22 cellular contexts compared by ENCODE assay signal in the genomic region with DNA sequence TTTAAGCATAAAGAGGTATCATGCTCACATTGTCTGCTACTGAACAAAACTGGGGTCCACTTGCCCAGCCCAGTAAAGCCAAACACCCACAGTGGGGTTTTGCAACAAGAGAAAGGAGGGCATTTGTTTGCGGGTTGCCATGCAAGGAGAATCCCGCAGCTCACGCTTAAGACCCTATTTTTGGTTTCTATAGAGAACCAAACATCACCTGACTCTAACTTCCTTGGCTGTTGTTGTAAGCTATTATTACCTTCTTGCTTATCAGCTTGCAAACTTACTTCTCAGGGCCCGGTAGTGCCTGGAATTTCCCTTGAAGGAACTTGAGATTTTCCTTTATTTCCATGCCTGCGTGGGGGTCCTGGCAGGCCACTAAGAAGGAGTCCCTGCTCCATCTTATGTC. TPM values are rescaled to one million over a fixed set of nuclear protein-coding genes. Genes with fewer than 3 reads are reported as not detected.
DNase-seq lines count a peak whose midpoint lies in the region; ATAC-seq and TF ChIP-seq lines count a peak whose summit lies in the region.
"Had no signal": no experiment of that assay in that cellular context is flagged by ENCODE, and none has a peak within 500 bp of the region (broad histone marks: within the 10 kb centered on the region; RNA-seq: fewer than 3 reads in every experiment).

No MANE protein-coding gene starts in this region.

- no peak overlapping the region for H2AFZ ChIP-seq in MM.1S (ENCODE audit: low read length)

- peaks cover 69% of the 10 kb centered on the region for H3K4me1 Mint-ChIP-seq in brain
- H3K4me1 Mint-ChIP-seq in naive B cell, result peaks cover 24 to 41% (median 41%) of the 10 kb centered on the region in 3 donors

- H3K4me3 Mint-ChIP-seq in brain, result no peak overlapping the region
- H3K4me3 Mint-ChIP-seq in naive B cell, result peak overlapping the region in 6 of 8 donors; percentile 15 to 78 (median 40)
- H3K4me3 Mint-ChIP-seq: activated CD8-positive, alpha-beta memory T cell treated with anti-CD3 and anti-CD28 coated beads, Interleukin-2, amount 10 ng/mL, durations not matched to agents 7 days and 5 days; T-helper 2 cell treated with Interferon-gamma antibody and Interleukin-4, amounts not matched to agents 5 μg/mL and 100 μg/mL, for 36 hours; type B pancreatic cell had no signal

- peaks cover 0 to 5% (median 3%) of the 10 kb centered on the region in 5 experiments for H3K9me3 Mint-ChIP-seq in brain
- H3K9me3 Mint-ChIP-seq in naive B cell, result peaks cover 0 to 5% (median 3%) of the 10 kb centered on the region in 7 donors
- H3K9me3 Mint-ChIP-seq: T-helper 2 cell treated with Interferon-gamma antibody and Interleukin-4, amounts not matched to agents 5 μg/mL and 100 μg/mL, for 36 hours; type B pancreatic cell had no signal

- H3K27ac ChIP-seq in heart left ventricle, result peak overlapping the region; percentile 27 to 86 (median 60)
- peak overlapping the region in 3 of 4 donors; percentile 35 to 72 (median 68) for H3K27ac ChIP-seq in upper lobe of left lung
- H3K27ac ChIP-seq in MM.1S (ENCODE audit: low read length), result no peak overlapping the region
- H3K27ac ChIP-seq: epithelial cell of prostate, HL-60 had no signal

- TF ChIP-seq CTCF in heart left ventricle (IDR thresholded peaks at IDR 0.05), result no peak
- no peak for TF ChIP-seq CTCF in brain (conservative IDR thresholded peaks at IDR 0.05)
- no peak for TF ChIP-seq CTCF in upper lobe of left lung (IDR thresholded peaks at IDR 0.05)
- no peak for TF ChIP-seq CTCF in MM.1S (IDR thresholded peaks at IDR 0.05; ENCODE audit: low read length)

- H3K4me3 ChIP-seq in heart left ventricle, result no peak overlapping the region
- H3K4me3 ChIP-seq in upper lobe of left lung, result no peak overlapping the region
- H3K4me3 ChIP-seq in MM.1S (ENCODE audit: low read length), result no peak overlapping the region
- H3K4me3 ChIP-seq: skin epidermis had no signal

- TF ChIP-seq POLR2A in heart left ventricle (IDR thresholded peaks at IDR 0.05), result no peak
- TF ChIP-seq POLR2A in upper lobe of left lung (IDR thresholded peaks at IDR 0.05), result no peak

- no peaks in the 10 kb centered on the region for H3K27me3 ChIP-seq in heart left ventricle
- H3K27me3 ChIP-seq in upper lobe of left lung, result no peaks in the 10 kb centered on the region
- no peaks in the 10 kb centered on the region for H3K27me3 ChIP-seq in MM.1S (replicated peaks; ENCODE audit: insufficient read depth, low read length)

- no peaks in the 10 kb centered on the region for H4K20me1 ChIP-seq in MM.1S (ENCODE audit: insufficient read depth, low read length)

- H3F3A ChIP-seq in MM.1S (ENCODE audit: insufficient read depth, low read length), result peaks cover 22% of the 10 kb centered on the region

- no peaks in the 10 kb centered on the region for H3K9me2 ChIP-seq in MM.1S (replicated peaks; ENCODE audit: insufficient read depth, low read length)

- H3K36me3 Mint-ChIP-seq in brain (peaks cover 4% of the 10 kb centered on the region), naive B cell (peaks cover under 1 to 4% of the 10 kb centered on the region in 2 donors)
- H3K36me3 Mint-ChIP-seq: type B pancreatic cell had no signal

- H3K27ac Mint-ChIP-seq in brain (peak overlapping the region in 3 of 5 experiments; percentile 30 to 83 (median 61)), naive B cell (peak overlapping the region in 1 of 6 donors; percentile 26)
- H3K27ac Mint-ChIP-seq: activated CD8-positive, alpha-beta memory T cell treated with anti-CD3 and anti-CD28 coated beads, Interleukin-2, amount 10 ng/mL, durations not matched to agents 7 days and 5 days; T-helper 2 cell treated with Interferon-gamma antibody and Interleukin-4, amounts not matched to agents 5 μg/mL and 100 μg/mL, for 36 hours; type B pancreatic cell had no signal

- no peaks in the 10 kb centered on the region for H3K79me2 ChIP-seq in MM.1S (ENCODE audit: low read length)

- peaks cover 0 to 1% (median 0%) of the 10 kb centered on the region in 12 donors for H3K9me3 ChIP-seq in heart left ventricle
- H3K9me3 ChIP-seq in upper lobe of left lung, result no peaks in the 10 kb centered on the region
- H3K9me3 ChIP-seq in MM.1S (replicated peaks; ENCODE audit: insufficient read depth, low read length), result no peaks in the 10 kb centered on the region

- ATAC-seq in heart left ventricle, result no peak
- ATAC-seq in Right ventricle myocardium inferior, result no peak
- ATAC-seq in naive B cell (ENCODE audit: low read depth in 2 of 2), result peak; percentile 49 to 57
- no peak for ATAC-seq in upper lobe of left lung (ENCODE audit: low FRiP score in 2 of 2)
- no peak for ATAC-seq in GM21825 (IDR thresholded peaks at IDR 0.05; ENCODE audit: unreplicated experiment)
- ATAC-seq: activated CD8-positive, alpha-beta memory T cell treated with anti-CD3 and anti-CD28 coated beads, Interleukin-2, amount 10 ng/mL, durations not matched to agents 7 days and 5 days had no signal

- no peaks in the 10 kb centered on the region for H3K27me3 Mint-ChIP-seq in brain
- no peaks in the 10 kb centered on the region for H3K27me3 Mint-ChIP-seq in naive B cell
- H3K27me3 Mint-ChIP-seq: type B pancreatic cell had no signal

- intact Hi-C loops in heart left ventricle (cut with DNase I) (no loop called here), Right ventricle myocardium inferior (cut with DNase I) (no loop called here)

- no peak for TF ChIP-seq EP300 in upper lobe of left lung (IDR thresholded peaks at IDR 0.05)

- no peak overlapping the region for H3K9ac ChIP-seq in MM.1S (ENCODE audit: low read length)

- H3K4me1 ChIP-seq in heart left ventricle, result peaks cover 3 to 78% (median 56%) of the 10 kb centered on the region in 12 donors
- H3K4me1 ChIP-seq in upper lobe of left lung, result peaks cover 38 to 59% (median 51%) of the 10 kb centered on the region in 4 donors
- peaks cover 25% of the 10 kb centered on the region for H3K4me1 ChIP-seq in MM.1S (ENCODE audit: low read length)

- no peak overlapping the region for H3K4me2 ChIP-seq in MM.1S (ENCODE audit: low read depth, low read length)

- WGBS in heart left ventricle, 4 donors, result 27 to 39% (median 31%) methylated on average over 5 of the region's 5 CpGs
- WGBS in upper lobe of left lung, 2 donors, result 49 to 60% methylated on average over 5 of the region's 5 CpGs

- H3K36me3 ChIP-seq in heart left ventricle, result no peaks in the 10 kb centered on the region
- H3K36me3 ChIP-seq in upper lobe of left lung, result no peaks in the 10 kb centered on the region
- H3K36me3 ChIP-seq in MM.1S (replicated peaks; ENCODE audit: insufficient read depth, low read length), result no peaks in the 10 kb centered on the region

- DNase-seq in heart left ventricle (no peak), Right ventricle myocardium inferior (ENCODE audit: missing footprints) (no peak), naive B cell (no peak), upper lobe of left lung (no peak), NCI-H128 (lab: John Stamatoyannopoulos, UW; ENCODE audit: unreplicated experiment) (no peak), MM.1S (no peak)
- DNase-seq: activated CD4-positive, CD25-positive, alpha-beta regulatory T cell treated with anti-CD3 and anti-CD28 coated beads, Interleukin-2, amount 50 U/mL, for 72 hours; activated CD8-positive, alpha-beta memory T cell treated with anti-CD3 and anti-CD28 coated beads, Interleukin-2, amount 10 ng/mL, durations not matched to agents 7 days and 5 days; activated gamma-delta T cell; EL; midbrain; NCI-H187; NCI-H446; occipital lobe; SHP77 treated with DMSO at 0.1 percent for 48 hours had no signal

RNA-seq across cellular contexts. Expression of gene IFIT3, which starts 20.7 kb away (rescaled TPM):
- 100 to 1,000 TPM in 1 of 9 donors, 10 to 100 TPM in 4, 1 to 10 TPM in 4; 4.4 to 107 (median 12.1) TPM for total RNA-seq in heart left ventricle
- 1 to 10 TPM; 4.6 to 5.0 TPM for polyA plus RNA-seq in heart left ventricle
- 7.0 TPM for total RNA-seq in Right ventricle myocardium inferior
- polyA plus RNA-seq in brain (ENCODE audit: insufficient read depth, low read depth, low replicate concordance), result 6.2 TPM
- polyA plus RNA-seq in naive B cell (ENCODE audit: low read depth in 6 of 6), result 10 to 100 TPM in 2 of 6 donors, 1 to 10 TPM in 4; 3.5 to 27.2 (median 7.3) TPM
- 10 to 100 TPM; 27.2 to 81.9 (median 33.8) TPM for total RNA-seq in upper lobe of left lung

RNA-seq across cellular contexts. Expression of gene IFIT1B, which starts 29.4 kb away (rescaled TPM):
- total RNA-seq in heart left ventricle (under 1 TPM in 2 of 9 donors, not detected in 7; 0.24 to 0.25 TPM), Right ventricle myocardium inferior (not detected), upper lobe of left lung (under 1 TPM in 2 of 6 donors, not detected in 4; 0.20 to 0.59 TPM)
- polyA plus RNA-seq in heart left ventricle (not detected), brain (ENCODE audit: insufficient read depth, low read depth, low replicate concordance) (not detected), naive B cell (ENCODE audit: low read depth in 6 of 6) (under 1 TPM in 2 of 6 donors, not detected in 4; 0.12 to 0.15 TPM)

RNA-seq across cellular contexts. Expression of gene IFIT1, which starts 44.0 kb away (rescaled TPM):
- total RNA-seq in heart left ventricle (10 to 100 TPM; 13.8 to 58.2 (median 25.6) TPM), Right ventricle myocardium inferior (36.0 TPM), upper lobe of left lung (10 to 100 TPM in 5 of 6 donors, 1 to 10 TPM in 1; 9.8 to 54.9 (median 18.1) TPM)
- polyA plus RNA-seq in heart left ventricle (10 to 100 TPM in 1 of 2 donors, 1 to 10 TPM in 1; 5.5 to 23.4 TPM), brain (ENCODE audit: insufficient read depth, low read depth, low replicate concordance) (15.9 TPM), naive B cell (ENCODE audit: low read depth in 6 of 6) (1 to 10 TPM; 1.2 to 6.7 (median 3.1) TPM)

RNA-seq across cellular contexts. Expression of gene IFIT2, which starts 46.6 kb away (rescaled TPM):
- total RNA-seq in heart left ventricle (10 to 100 TPM in 3 of 9 donors, 1 to 10 TPM in 6; 2.3 to 30.2 (median 5.3) TPM), Right ventricle myocardium inferior (4.2 TPM), upper lobe of left lung (10 to 100 TPM in 4 of 6 donors, 1 to 10 TPM in 2; 7.8 to 49.0 (median 12.0) TPM)
- polyA plus RNA-seq in heart left ventricle (1 to 10 TPM; 2.1 to 2.8 TPM), brain (ENCODE audit: insufficient read depth, low read depth, low replicate concordance) (5.4 TPM), naive B cell (ENCODE audit: low read depth in 6 of 6) (10 to 100 TPM in 5 of 6 donors, 1 to 10 TPM in 1; 9.4 to 22.7 (median 14.0) TPM)

Comparison
In these comparisons a context has a peak if more than half of its experiments do, and no peak if none do; other contexts are left out.
1. ATAC-seq: peak in naive B cell (2 of 2); none in heart left ventricle (0 of 4), Right ventricle myocardium inferior (single experiment), upper lobe of left lung (0 of 2) and GM21825 (single experiment).
2. H3K4me3 Mint-ChIP-seq: peak in naive B cell (6 of 8); none in brain (0 of 5).